ENCODE assay signal across 1 cellular context in genomic region chr17:78144736-78145641, GRCh38.
TF ChIP-seq lines count a peak whose summit lies in the region.

No MANE protein-coding gene starts in this region.

TF ChIP-seq in HepG2, 621 proteins besides CTCF, POLR2A, EP300 and RAD21 (continued from another document):
- TF ChIP-seq XBP1 (CRISPR knock-in tag; IDR thresholded peaks at IDR 0.05) (peak; percentile 71; the same call in 1 of the 2 replicates), MZF1 (CRISPR knock-in tag; IDR thresholded peaks at IDR 0.05; ENCODE audit: borderline replicate concordance) (0 out of 2 replicates have a peak, but pooled peaks have one; percentile 35), ZNF143 (CRISPR knock-in tag; IDR thresholded peaks at IDR 0.05) (peak; percentile 45; the same call in 1 of the 2 replicates), ZNF616 (CRISPR knock-in tag; IDR thresholded peaks at IDR 0.05; ENCODE audit: low read depth) (0 out of 2 replicates have a peak, but pooled peaks have one; percentile 19), ZNF652 (CRISPR knock-in tag; IDR thresholded peaks at IDR 0.05; ENCODE audit: borderline replicate concordance, low read depth) (no peak; the same call in 1 of the 2 replicates), THAP9 (CRISPR knock-in tag; IDR thresholded peaks at IDR 0.05; ENCODE audit: borderline replicate concordance) (peak; percentile 53; the same call in 1 of the 2 replicates), ZNF235 (CRISPR knock-in tag; IDR thresholded peaks at IDR 0.05; ENCODE audit: borderline replicate concordance) (peak; percentile 95), HDAC2 (CRISPR knock-in tag; IDR thresholded peaks at IDR 0.05) (peak; percentile 81), HMGA1 (CRISPR knock-in tag; conservative IDR thresholded peaks at IDR 0.05) (no peak), IRF9 (CRISPR knock-in tag; IDR thresholded peaks at IDR 0.05; ENCODE audit: borderline replicate concordance) (peak; percentile 76; the same call in 1 of the 2 replicates), ZNF878 (CRISPR knock-in tag; IDR thresholded peaks at IDR 0.05) (0 out of 2 replicates have a peak, but pooled peaks have one; percentile 30)
TF ChIP-seq in HepG2: peak in this region for 268.
